18 cellular contexts compared by ENCODE assay signal in the genomic region with DNA sequence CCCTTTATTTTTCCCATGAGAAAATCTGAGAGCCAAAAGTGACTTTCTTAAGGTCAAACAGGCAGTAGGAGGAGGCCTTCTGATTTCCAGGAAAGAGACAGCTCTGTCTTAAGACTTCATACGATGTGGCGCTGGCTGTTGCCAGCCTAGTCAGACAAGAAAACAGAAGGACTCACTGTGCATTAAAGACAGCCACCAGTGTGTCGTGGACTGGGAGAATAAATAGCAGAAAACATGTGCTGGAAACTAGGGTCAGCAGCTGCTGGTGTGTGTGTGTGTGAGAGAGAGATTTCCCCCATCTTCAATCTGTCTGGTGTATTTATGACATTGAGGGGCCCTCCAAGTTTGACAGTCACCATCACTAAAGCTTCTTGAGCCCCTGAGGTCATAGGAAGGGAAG.
A peak's percentile ranks its signal among the peaks of the same experiment; 100 is the strongest.
DNase-seq lines count a peak whose midpoint lies in the region; FAIRE-seq and TF ChIP-seq lines count a peak whose summit lies in the region.
"Had no signal": no experiment of that assay in that cellular context is flagged by ENCODE, and none has a peak within 500 bp of the region (broad histone marks: within the 10 kb centered on the region; RNA-seq: fewer than 3 reads in every experiment).

No MANE protein-coding gene starts in this region.

- peak overlapping the region; percentile 93 for H3K27ac ChIP-seq in SJCRH30
- H3K27ac ChIP-seq in esophagus muscularis mucosa (replicated peaks in 1 of 4), result no peak overlapping the region
- no peak overlapping the region for H3K27ac ChIP-seq in endodermal cell (ENCODE audit: low read depth, low read length)
- H3K27ac ChIP-seq: GM23248, left ventricle myocardium inferior had no signal

- H3K4me1 ChIP-seq in SJCRH30 (peaks cover 24% of the 10 kb centered on the region), esophagus muscularis mucosa (peaks cover 0 to 5% (median 2%) of the 10 kb centered on the region in 4 donors), endodermal cell (ENCODE audit: control insufficient read depth, insufficient read depth, low read length) (no peaks in the 10 kb centered on the region)
- H3K4me1 ChIP-seq: left ventricle myocardium inferior, parathyroid adenoma had no signal

- H3K9ac ChIP-seq in endodermal cell (ENCODE audit: extremely low read depth, low read length, poor library complexity, severe bottlenecking), result no peak overlapping the region
- H3K9ac ChIP-seq: GM23248, parathyroid adenoma had no signal

- TF ChIP-seq CTCF in esophagus muscularis mucosa (IDR thresholded peaks at IDR 0.05) (no peak), endodermal cell (conservative IDR thresholded peaks at IDR 0.05) (no peak)

- H3K27me3 Mint-ChIP-seq in endodermal cell (ENCODE audit: insufficient read depth), result no peaks in the 10 kb centered on the region

- no peak overlapping the region for H3K4me3 Mint-ChIP-seq in endodermal cell
- H3K4me3 Mint-ChIP-seq: activated naive CD4-positive, alpha-beta T cell treated with anti-CD3 and anti-CD28 coated beads, Interleukin-2, amount 50 U/mL, for 24 hours; mesothelial cell of epicardium; nephron progenitor cell had no signal

- H3K36me3 ChIP-seq in SJCRH30 (no peaks in the 10 kb centered on the region; the same call in 1 of the 2 replicates), esophagus muscularis mucosa (no peaks in the 10 kb centered on the region), endodermal cell (ENCODE audit: control insufficient read depth, insufficient read depth, low read length) (no peaks in the 10 kb centered on the region)
- H3K36me3 ChIP-seq: left ventricle myocardium inferior had no signal

- intact Hi-C loops in esophagus muscularis mucosa (cut with DNase I) (no loop called here), posterior vena cava (cut with DNase I) (loop anchor here in 1 of 2 donors (2.0 to 5.0 kb wide), 2 partner anchors 28 to 1364 kb away; no protein-coding TSS in a partner anchor)

- no peak for TF ChIP-seq POLR2A in esophagus muscularis mucosa (IDR thresholded peaks at IDR 0.05; ENCODE audit: low read depth)

- H3K9me3 Mint-ChIP-seq in endodermal cell, result no peaks in the 10 kb centered on the region
- H3K9me3 Mint-ChIP-seq: activated naive CD4-positive, alpha-beta T cell treated with anti-CD3 and anti-CD28 coated beads, Interleukin-2, amount 50 U/mL, for 24 hours; mesothelial cell of epicardium; nephron progenitor cell had no signal

- DNase-seq in NCI-H146 (lab: John Stamatoyannopoulos, UW) (peak; percentile 14), NCI-H146 treated with DMSO at 0.1 percent for 48 hours (lab: John Stamatoyannopoulos, UW; ENCODE audit: unreplicated experiment) (no peak), HTR-8/SVneo (ENCODE audit: insufficient read length, low spot score) (no peak), SJCRH30 (peak in 1 of 2 experiments; percentile 49), esophagus muscularis mucosa (ENCODE audit: extremely low spot score) (peak; percentile 82), cerebellar nuclear complex (lab: John Stamatoyannopoulos, UW) (no peak), endodermal cell (no peak), posterior vena cava (ENCODE audit: low spot score) (no peak)
- DNase-seq: GM23248, hippocampal formation, left ventricle myocardium inferior, NCI-H1436, NCI-H524 treated with DMSO at 0.1 percent for 48 hours, nephron progenitor cell had no signal

- H3K27me3 ChIP-seq in SJCRH30 (no peaks in the 10 kb centered on the region), esophagus muscularis mucosa (no peaks in the 10 kb centered on the region), endodermal cell (ENCODE audit: control insufficient read depth, insufficient read depth, low read length, poor library complexity, severe bottlenecking) (no peaks in the 10 kb centered on the region)

- peaks cover 3% of the 10 kb centered on the region for H3K9me3 ChIP-seq in SJCRH30 (replicated peaks)
- no peaks in the 10 kb centered on the region for H3K9me3 ChIP-seq in esophagus muscularis mucosa
- H3K9me3 ChIP-seq in endodermal cell (ENCODE audit: control insufficient read depth, low read length), result no peaks in the 10 kb centered on the region
- H3K9me3 ChIP-seq: left ventricle myocardium inferior had no signal

- no peaks in the 10 kb centered on the region for H3K36me3 Mint-ChIP-seq in endodermal cell (ENCODE audit: low read depth)
- H3K36me3 Mint-ChIP-seq: activated naive CD4-positive, alpha-beta T cell treated with anti-CD3 and anti-CD28 coated beads, Interleukin-2, amount 50 U/mL, for 24 hours; mesothelial cell of epicardium had no signal

- FAIRE-seq in HTR-8/SVneo (lab: Jason Lieb, UNC), result peak; percentile 26
- FAIRE-seq: frontal cortex had no signal

- 53% methylated on average over 3 of the region's 3 CpGs for WGBS in esophagus muscularis mucosa
- WGBS in endodermal cell (ENCODE audit: insufficient coverage in 1 of 2, insufficient read length in 1 of 2), 2 experiments, result 90 to 91% methylated on average over 3 of the region's 3 CpGs

- peaks cover 2% of the 10 kb centered on the region for H3K4me1 Mint-ChIP-seq in endodermal cell
- H3K4me1 Mint-ChIP-seq: activated naive CD4-positive, alpha-beta T cell treated with anti-CD3 and anti-CD28 coated beads, Interleukin-2, amount 50 U/mL, for 24 hours; mesothelial cell of epicardium had no signal

- no peak overlapping the region for H3K27ac Mint-ChIP-seq in endodermal cell
- H3K27ac Mint-ChIP-seq: activated naive CD4-positive, alpha-beta T cell treated with anti-CD3 and anti-CD28 coated beads, Interleukin-2, amount 50 U/mL, for 24 hours; mesothelial cell of epicardium; nephron progenitor cell had no signal

- TF ChIP-seq EP300 in esophagus muscularis mucosa (IDR thresholded peaks at IDR 0.05), result no peak

- H3K4me3 ChIP-seq in SJCRH30 (no peak overlapping the region), esophagus muscularis mucosa (no peak overlapping the region), endodermal cell (ENCODE audit: low read length) (no peak overlapping the region)
- H3K4me3 ChIP-seq: GM23248, left ventricle myocardium inferior had no signal

Comparison
In these comparisons a context has a peak if more than half of its experiments do, and no peak if none do; other contexts are left out.
1. DNase-seq: peak in NCI-H146 (single experiment) and esophagus muscularis mucosa (single experiment); none in NCI-H146 treated with DMSO at 0.1 percent for 48 hours (single experiment), HTR-8/SVneo (single experiment), cerebellar nuclear complex (0 of 2), endodermal cell (single experiment) and posterior vena cava (single experiment).